Comparison of ENCODE assay signal across 18 cellular contexts in genomic region chr7:106678795-106679152, GRCh38. TPM values are rescaled to one million over a fixed set of nuclear protein-coding genes. Genes with fewer than 3 reads are reported as not detected.
A peak's percentile ranks its signal among the peaks of the same experiment; 100 is the strongest.
DNase-seq lines count a peak whose midpoint lies in the region; ATAC-seq, FAIRE-seq and TF ChIP-seq lines count a peak whose summit lies in the region.
"Had no signal": no experiment of that assay in that cellular context is flagged by ENCODE, and none has a peak within 500 bp of the region (broad histone marks: within the 10 kb centered on the region; RNA-seq: fewer than 3 reads in every experiment).

No MANE protein-coding gene starts in this region.

- no peak overlapping the region for H2AFZ ChIP-seq in PC-3 (ENCODE audit: low read length)
- H2AFZ ChIP-seq in K562 (ENCODE audit: low read depth, low read length) = peak overlapping the region; percentile 75
- H2AFZ ChIP-seq: GM23338 had no signal

- no peak for TF ChIP-seq RAD21 in A549 (conservative IDR thresholded peaks at IDR 0.05 in 1 of 2, IDR thresholded peaks at IDR 0.05 in 1 of 2)
- no peak for TF ChIP-seq RAD21 in K562 (CRISPR knock-in tag; conservative IDR thresholded peaks at IDR 0.05 in 1 of 2, IDR thresholded peaks at IDR 0.05 in 1 of 2)

- H3K9me1 ChIP-seq in K562 (ENCODE audit: control insufficient read depth, insufficient read depth, low read length) = no peaks in the 10 kb centered on the region

- TF ChIP-seq CTCF in A549 (IDR thresholded peaks at IDR 0.05) (no peak), PC-3 (conservative IDR thresholded peaks at IDR 0.05; ENCODE audit: low read depth, low read length) (no peak), K562 (IDR thresholded peaks at IDR 0.05 in 2 of 3, conservative IDR thresholded peaks at IDR 0.05 in 1 of 3; ENCODE audit: insufficient read depth in 2 of 3, low read depth in 1 of 3, low read length in 3 of 3) (no peak)

- H3K27ac ChIP-seq in A549 = peak overlapping the region; percentile 8 to 64; a peak in 4 of 6 replicates
- 0 out of 2 replicates have a peak overlapping the region, but pooled peaks have one; percentile 4 for H3K27ac ChIP-seq in PC-3 (ENCODE audit: low read length)
- H3K27ac ChIP-seq in K562 (ENCODE audit: extremely low read depth, low read depth, low read length) = peak overlapping the region; percentile 66
- H3K27ac ChIP-seq in mesendoderm (ENCODE audit: low read depth, low read length) = no peak overlapping the region

- no peaks in the 10 kb centered on the region for H3K9me2 ChIP-seq in PC-3 (replicated peaks; ENCODE audit: low read length)

- H3K79me2 ChIP-seq in PC-3 (ENCODE audit: low read length) (no peaks in the 10 kb centered on the region), K562 (ENCODE audit: control insufficient read depth, insufficient read depth, low read length) (no peaks in the 10 kb centered on the region), mesendoderm (ENCODE audit: control insufficient read depth, insufficient read depth, low read length) (no peaks in the 10 kb centered on the region)

- no peaks in the 10 kb centered on the region for H3K36me3 ChIP-seq in PC-3 (ENCODE audit: low read depth, low read length)
- no peaks in the 10 kb centered on the region for H3K36me3 ChIP-seq in K562 (ENCODE audit: control insufficient read depth, insufficient read depth, low read length)
- H3K36me3 ChIP-seq in mesendoderm (ENCODE audit: control insufficient read depth, insufficient read depth, low read length) = no peaks in the 10 kb centered on the region
- H3K36me3 ChIP-seq: BLaER1 treated with 17β-estradiol and CSF1 and Interleukin-3, amounts not matched to agents 10 nM and 100 nM had no signal

- no peaks in the 10 kb centered on the region for H3K27me3 Mint-ChIP-seq in T-helper 2 cell treated with Interferon-gamma antibody and Interleukin-4, amounts not matched to agents 5 μg/mL and 100 μg/mL, for 36 hours (ENCODE audit: low read depth)

- WGBS in A549 (ENCODE audit: missing lambda C conversion rate) = 32% methylated on average over 3 of the region's 3 CpGs
- 64% methylated on average over 3 of the region's 3 CpGs for WGBS in K562 (ENCODE audit: insufficient coverage, low coverage, missing lambda C conversion rate)
- no CpG with 5 or more reads among the region's 3 CpGs for WGBS in mesendoderm (ENCODE audit: extremely low coverage, insufficient coverage, low lambda C conversion rate)

- CTCF ChIA-PET in A549 (lab: Yijun Ruan, JAX) = interaction anchor here (1.2 to 1.7 kb wide), 2 partner anchors 18 to 57 kb away, joined by 3 to 7 read pairs; partner anchors contain the start of gene CCDC71L
- CTCF ChIA-PET in PC-3 (lab: Charles Lee) = no interaction called here
- CTCF ChIA-PET in K562 (lab: Yijun Ruan, JAX; ENCODE audit: low intra/inter-chr PET ratio) = interaction anchor here (0.7 kb wide), 1 partner anchor 17 kb away, joined by 3 read pairs; no protein-coding TSS in a partner anchor

- H3K4me1 Mint-ChIP-seq in T-helper 2 cell treated with Interferon-gamma antibody and Interleukin-4, amounts not matched to agents 5 μg/mL and 100 μg/mL, for 36 hours (ENCODE audit: low read depth) = peaks cover 21% of the 10 kb centered on the region
- H3K4me1 Mint-ChIP-seq: GM23338 had no signal

- H3K4me3 Mint-ChIP-seq in T-helper 2 cell treated with Interferon-gamma antibody and Interleukin-4, amounts not matched to agents 5 μg/mL and 100 μg/mL, for 36 hours = no peak overlapping the region
- H3K4me3 Mint-ChIP-seq: GM23338 had no signal

- H3K4me2 ChIP-seq in A549 (0 out of 3 replicates have a peak overlapping the region, but pooled peaks have one; percentile 24), PC-3 (ENCODE audit: low read length) (peak overlapping the region; percentile 10; the same call in 1 of the 2 replicates), K562 (ENCODE audit: insufficient read depth, low read length) (peak overlapping the region; percentile 67), mesendoderm (ENCODE audit: low read length) (no peak overlapping the region)
- H3K4me2 ChIP-seq: GM23338 had no signal

- no peak overlapping the region for H2BK5ac ChIP-seq in mesendoderm (ENCODE audit: low read length)

- H3K27me3 ChIP-seq in PC-3 (ENCODE audit: low read length) (no peaks in the 10 kb centered on the region), K562 (ENCODE audit: control insufficient read depth in 2 of 2, insufficient read depth in 2 of 2, low read length in 2 of 2) (no peaks in the 10 kb centered on the region), mesendoderm (ENCODE audit: insufficient read depth, low read length, poor library complexity) (no peaks in the 10 kb centered on the region)
- H3K27me3 ChIP-seq: BLaER1 treated with 17β-estradiol and CSF1 and Interleukin-3, amounts not matched to agents 10 nM and 100 nM had no signal

- no peaks in the 10 kb centered on the region for H3K79me1 ChIP-seq in mesendoderm (ENCODE audit: low read length)

- no peak for FAIRE-seq in A549 (lab: Jason Lieb, UNC)
- FAIRE-seq in K562 (lab: Jason Lieb, UNC) = no peak
- FAIRE-seq: G401.6 had no signal

- DNase-seq in T-helper 2 cell treated with Interferon-gamma antibody and Interleukin-4, amounts not matched to agents 5 μg/mL and 100 μg/mL, for 36 hours (ENCODE audit: low spot score) = no peak
- DNase-seq in T-helper 2 cell (no peak), A549 (ENCODE audit: low read depth in 1 of 2, low spot score in 1 of 2) (no peak), PC-3 (no peak), K562 (ENCODE audit: extremely low read depth in 1 of 4, low spot score in 3 of 4) (no peak), NCI-H510A (lab: John Stamatoyannopoulos, UW) (no peak), mesendoderm (no peak), NCI-H1694 treated with DMSO at 0.1 percent for 48 hours (lab: John Stamatoyannopoulos, UW) (no peak)
- DNase-seq: 8988T, DND-41, NCI-H1436 treated with DMSO at 0.1 percent for 48 hours, NCI-H2081 treated with DMSO at 0.1 percent for 48 hours, NCI-H2227 treated with DMSO at 0.1 percent for 48 hours, NCI-H524 treated with DMSO at 0.1 percent for 48 hours had no signal

- TF ChIP-seq POLR2A in A549 (IDR thresholded peaks at IDR 0.05; ENCODE audit: low read length) (no peak), K562 (conservative IDR thresholded peaks at IDR 0.05) (no peak)

- H3K23ac ChIP-seq in mesendoderm (ENCODE audit: low read length) = no peak overlapping the region

- H4K20me1 ChIP-seq in PC-3 (ENCODE audit: low read length) (no peaks in the 10 kb centered on the region), K562 (replicated peaks; ENCODE audit: control insufficient read depth, insufficient read depth, low read length) (no peaks in the 10 kb centered on the region)
- H4K20me1 ChIP-seq: BLaER1 treated with 17β-estradiol and CSF1 and Interleukin-3, amounts not matched to agents 10 nM and 100 nM had no signal

- H3K9me3 Mint-ChIP-seq in T-helper 2 cell treated with Interferon-gamma antibody and Interleukin-4, amounts not matched to agents 5 μg/mL and 100 μg/mL, for 36 hours = peaks cover 6% of the 10 kb centered on the region
- H3K9me3 Mint-ChIP-seq: GM23338 had no signal

- intact Hi-C loops in PC-3 (cut with micrococcal nuclease) (no loop called here), K562 (cut with micrococcal nuclease) (no loop called here)

- in situ Hi-C loops in K562 (cut with MboI) = no loop called here

- H3F3A ChIP-seq in PC-3 (ENCODE audit: low read length, unreplicated experiment) = no peaks in the 10 kb centered on the region

- no peak overlapping the region for H4K8ac ChIP-seq in mesendoderm (ENCODE audit: low read depth, low read length)

- no peak overlapping the region for H3K9ac ChIP-seq in PC-3 (ENCODE audit: low read length)
- H3K9ac ChIP-seq in K562 (ENCODE audit: insufficient read depth in 1 of 2, low read depth in 2 of 2, low read length in 2 of 2) = peak overlapping the region; percentile 12 to 78; a peak in 2 of 4 replicates
- no peak overlapping the region for H3K9ac ChIP-seq in mesendoderm (ENCODE audit: low read length)
- H3K9ac ChIP-seq: BLaER1 treated with 17β-estradiol and CSF1 and Interleukin-3, amounts not matched to agents 10 nM and 100 nM had no signal

- H3K27ac Mint-ChIP-seq in T-helper 2 cell treated with Interferon-gamma antibody and Interleukin-4, amounts not matched to agents 5 μg/mL and 100 μg/mL, for 36 hours = peak overlapping the region; percentile 39
- H3K27ac Mint-ChIP-seq: GM23338 had no signal

- no peak overlapping the region for H4K5ac ChIP-seq in mesendoderm (ENCODE audit: low read length)

- no peak overlapping the region for H3K4me3 ChIP-seq in A549
- H3K4me3 ChIP-seq in PC-3 (ENCODE audit: low read length) = no peak overlapping the region
- H3K4me3 ChIP-seq in K562 = no peak overlapping the region
- H3K4me3 ChIP-seq in mesendoderm (ENCODE audit: low read length) = no peak overlapping the region
- H3K4me3 ChIP-seq: BLaER1 treated with 17β-estradiol and CSF1 and Interleukin-3, amounts not matched to agents 10 nM and 100 nM; GM23338 had no signal

- no peak overlapping the region for H3K18ac ChIP-seq in mesendoderm (ENCODE audit: low read length)

- no peak overlapping the region for H2BK120ac ChIP-seq in mesendoderm (ENCODE audit: low read depth, low read length)

- POLR2A ChIA-PET in A549 (lab: Yijun Ruan, JAX) (interaction anchor here (1.4 kb wide), 1 partner anchor 19 kb away, joined by 3 read pairs; no protein-coding TSS in a partner anchor), PC-3 (lab: Charles Lee; ENCODE audit: unreplicated experiment) (no interaction called here), K562 (lab: Yijun Ruan, JAX) (interaction anchor here (0.6 to 2.3 kb wide), 14 partner anchors 9 to 1082 kb away, joined by 3 to 12 read pairs (median 3); partner anchors contain the start of gene CCDC71L)

- TF ChIP-seq EP300 in A549 (IDR thresholded peaks at IDR 0.05) = no peak
- no peak for TF ChIP-seq EP300 in K562 (IDR thresholded peaks at IDR 0.05; ENCODE audit: low read length)

- BruUV-seq in PC-3 (replicated peaks; lab: Mats Ljungman, UMichigan) (no TSS peak), K562 (replicated peaks; lab: Mats Ljungman, UMichigan) (no TSS peak)

- ATAC-seq in A549 (no peak), PC-3 (no peak), K562 (peak; percentile 53)
- ATAC-seq: GM23338, HCT116 had no signal

- H3K4ac ChIP-seq in mesendoderm (ENCODE audit: low read depth, low read length) = no peak overlapping the region

- no peaks in the 10 kb centered on the region for H3K36me3 Mint-ChIP-seq in T-helper 2 cell treated with Interferon-gamma antibody and Interleukin-4, amounts not matched to agents 5 μg/mL and 100 μg/mL, for 36 hours (ENCODE audit: low read depth)

- H2BK15ac ChIP-seq in mesendoderm (replicated peaks; ENCODE audit: low read depth) = no peak overlapping the region

- H3K4me1 ChIP-seq in A549 (peaks cover 8% of the 10 kb centered on the region; the same call in 2 of the 3 replicates), PC-3 (ENCODE audit: insufficient read depth, low read length) (peaks cover 12% of the 10 kb centered on the region), K562 (replicated peaks in 1 of 2; ENCODE audit: control insufficient read depth in 2 of 2, insufficient read depth in 2 of 2, low read length in 2 of 2) (peaks cover 7 to 21% of the 10 kb centered on the region in 2 experiments; a peak in 4 of 5 replicates), mesendoderm (ENCODE audit: control insufficient read depth, low read depth, low read length) (no peaks in the 10 kb centered on the region)

- H2AK5ac ChIP-seq in mesendoderm (ENCODE audit: low read length) = no peak overlapping the region

- no peaks in the 10 kb centered on the region for H3K9me3 ChIP-seq in A549
- H3K9me3 ChIP-seq in PC-3 (ENCODE audit: low read length) = no peaks in the 10 kb centered on the region
- no peaks in the 10 kb centered on the region for H3K9me3 ChIP-seq in K562 (replicated peaks; ENCODE audit: control insufficient read depth, insufficient read depth, low read depth, low read length)
- H3K9me3 ChIP-seq: BLaER1 treated with 17β-estradiol and CSF1 and Interleukin-3, amounts not matched to agents 10 nM and 100 nM had no signal

- H3K56ac ChIP-seq in mesendoderm (ENCODE audit: low read length) = no peak overlapping the region

RNA-seq across cellular contexts. Expression of gene CCDC71L, which starts 17.8 kb away (rescaled TPM):
- polyA plus RNA-seq in A549 (2011; rRNA removed) (9.9 and 11.4 TPM in 2 replicates), A549 (2017; fragmentation: RNase III; extraction: RNeasy Plus Mini Kit Qiagen cat#74134 plus additional on column Dnase treatment) (7.3 to 9.3 TPM (median 9.1 TPM) in 3 replicates), K562 (2011; rRNA removed) (16.0 and 25.4 TPM in 2 replicates), K562 (2014; fragmentation: Illumina TruSeq; extraction: Trizol) (23.2 and 39.7 TPM in 2 replicates), K562 (2014; fragmentation: Nextera tagmentation; extraction: Ambion mirVana) (1 to 10 TPM; 5.7 to 7.7 TPM), K562 (2014; rRNA removed) (59.1 and 61.3 TPM in 2 replicates)
- 5.8 and 7.8 TPM in 2 replicates for polyA plus RNA-seq in A549 (2012; cell fraction: cytosol; rRNA removed)
- polyA plus RNA-seq in A549 (2012; cell fraction: nucleus; rRNA removed) = 5.2 and 7.0 TPM in 2 replicates
- 3.0 and 5.0 TPM in 2 replicates for polyA minus RNA-seq in A549 (2011; rRNA and poly(A)+ RNA removed)
- total RNA-seq in PC-3 (2014; rRNA removed) (27.0 and 28.6 TPM in 2 replicates), K562 (2014; rRNA removed) (78.7 and 83.9 TPM in 2 replicates), K562 (2014; rRNA removed; fragmentation: Illumina TruSeq; extraction: Trizol) (26.2 and 32.8 TPM in 2 replicates), K562 (2015; rRNA removed; fragmentation: Illumina TruSeq; extraction: Trizol) (21.3 and 22.2 TPM in 2 replicates), K562 (2021) (96.1 and 108 TPM in 2 replicates)
- total RNA-seq in K562 (2011; cell fraction: chromatin; rRNA removed; ENCODE audit: low replicate concordance) = 17.4 and 20.0 TPM in 2 replicates
- total RNA-seq in K562 (2011; cell fraction: nucleolus; rRNA removed) = 19.7 and 20.5 TPM in 2 replicates
- total RNA-seq in K562 (2011; cell fraction: nucleoplasm; rRNA removed) = 23.1 and 28.9 TPM in 2 replicates
- 20.8 and 43.7 TPM in 2 replicates for polyA plus RNA-seq in K562 (2011; cell fraction: cytosol; rRNA removed)
- 17.5 and 23.9 TPM in 2 replicates for polyA plus RNA-seq in K562 (2011; cell fraction: nucleus; rRNA removed)
- 59.3 and 80.9 TPM in 2 replicates for polyA plus RNA-seq in K562 (2012)
- polyA minus RNA-seq in K562 (2011; rRNA and poly(A)+ RNA removed) = 11.8 and 13.3 TPM in 2 replicates
- polyA minus RNA-seq in K562 (2011; cell fraction: cytosol; rRNA and poly(A)+ RNA removed) = 14.5 and 18.4 TPM in 2 replicates
- polyA minus RNA-seq in K562 (2011; cell fraction: nucleus; rRNA and poly(A)+ RNA removed) = 16.4 and 23.1 TPM in 2 replicates
- polyA plus RNA-seq in mesendoderm (2013, experiment 1 of 2) = 14.0 TPM
- polyA plus RNA-seq in mesendoderm (2013, experiment 2 of 2) = 14.7 TPM

Comparison
In these comparisons a context has a peak if more than half of its experiments do, and no peak if none do; other contexts are left out.
1. H3K9ac ChIP-seq: peak in K562 (2 of 2); none in PC-3 (single experiment) and mesendoderm (single experiment).